17 cellular contexts compared by ENCODE assay signal in genomic region chr1:77253211-77253610, GRCh38.
"Had no signal": no experiment of that assay in that cellular context is flagged by ENCODE, and none has a peak within 500 bp of the region (broad histone marks: within the 10 kb centered on the region; RNA-seq: fewer than 3 reads in every experiment).

No MANE protein-coding gene starts in this region.

- H3K27me3 Mint-ChIP-seq: stimulated activated naive B cell treated with anti-CD40 and anti-IgM and Interleukin-4, amounts not matched to agents 10 μg/mL and 1 μg/mL and 100 μg/mL, for 72 hours; stimulated activated naive CD8-positive, alpha-beta T cell treated with anti-CD3 and anti-CD28 coated beads, Interleukin-15, Interleukin-2, amounts not matched to agents 100 ng/mL and 50 ng/mL, for 24 hours had no signal

- ATAC-seq: gastrocnemius medialis; left lobe of liver; natural killer cell; psoas muscle; right cardiac atrium; stimulated activated naive B cell treated with anti-CD40 and anti-IgM and Interleukin-4, amounts not matched to agents 10 μg/mL and 1 μg/mL and 100 μg/mL, for 72 hours had no signal

- H3K4me1 Mint-ChIP-seq: memory B cell; natural killer cell; stimulated activated naive B cell treated with anti-CD40 and anti-IgM and Interleukin-4, amounts not matched to agents 10 μg/mL and 1 μg/mL and 100 μg/mL, for 72 hours had no signal

- H3K4me3 Mint-ChIP-seq: memory B cell; natural killer cell; stimulated activated naive B cell treated with anti-CD40 and anti-IgM and Interleukin-4, amounts not matched to agents 10 μg/mL and 1 μg/mL and 100 μg/mL, for 72 hours; stimulated activated naive CD8-positive, alpha-beta T cell treated with anti-CD3 and anti-CD28 coated beads, Interleukin-15, Interleukin-2, amounts not matched to agents 100 ng/mL and 50 ng/mL, for 24 hours had no signal

- H3K27ac Mint-ChIP-seq: memory B cell; natural killer cell; stimulated activated naive B cell treated with anti-CD40 and anti-IgM and Interleukin-4, amounts not matched to agents 10 μg/mL and 1 μg/mL and 100 μg/mL, for 72 hours; stimulated activated naive CD8-positive, alpha-beta T cell treated with anti-CD3 and anti-CD28 coated beads, Interleukin-15, Interleukin-2, amounts not matched to agents 100 ng/mL and 50 ng/mL, for 24 hours had no signal

- FAIRE-seq: kidney had no signal

- DNase-seq: dorsolateral prefrontal cortex; effector CD4-positive, alpha-beta T cell; gastrocnemius medialis; head of caudate nucleus; kidney; natural killer cell; occipital lobe; ovary; psoas muscle; right cardiac atrium; sigmoid colon; stimulated activated CD4-positive, alpha-beta T cell treated with anti-CD3 and anti-CD28 coated beads, Interleukin-2, amount 100 ng/mL, for 48 hours; stimulated activated naive B cell treated with anti-CD40 and anti-IgM and Interleukin-4, amounts not matched to agents 10 μg/mL and 1 μg/mL and 100 μg/mL, for 72 hours; upper lobe of left lung had no signal
